1 cellular context compared by ENCODE assay signal in genomic region chr10:91159254-91159783, GRCh38.
A peak's percentile ranks its signal among the peaks of the same experiment; 100 is the strongest.
TF ChIP-seq lines count a peak whose summit lies in the region.

No MANE protein-coding gene starts in this region.

TF ChIP-seq in HEK293, 187 proteins besides CTCF, POLR2A, EP300 and RAD21 (continued from another document):
- TF ChIP-seq ZFP69B (tag by site-specific recombination; IDR thresholded peaks at IDR 0.05) (no peak), ZNF792 (tag by site-specific recombination; IDR thresholded peaks at IDR 0.05) (no peak), ZNF692 (tag by site-specific recombination; IDR thresholded peaks at IDR 0.05) (0 out of 2 replicates have a peak, but pooled peaks have one; percentile 9), FEZF1 (tag by site-specific recombination; IDR thresholded peaks at IDR 0.05) (peak; percentile 42), ZNF335 (tag by site-specific recombination; conservative IDR thresholded peaks at IDR 0.05) (0 out of 2 replicates have a peak, but pooled peaks have one; percentile 21), ZNF704 (tag by site-specific recombination; IDR thresholded peaks at IDR 0.05) (no peak), ZNF707 (tag by site-specific recombination; IDR thresholded peaks at IDR 0.05) (no peak), ZNF629 (tag by site-specific recombination; IDR thresholded peaks at IDR 0.05) (0 out of 2 replicates have a peak, but pooled peaks have one; percentile 46), GLIS1 (tag by site-specific recombination; IDR thresholded peaks at IDR 0.05) (peak; percentile 17; the same call in 1 of the 2 replicates), ZNF121 (tag by site-specific recombination; IDR thresholded peaks at IDR 0.05) (no peak), ZSCAN30 (tag by site-specific recombination; IDR thresholded peaks at IDR 0.05) (no peak), RBAK (tag by site-specific recombination; IDR thresholded peaks at IDR 0.05) (no peak), ZBTB21 (tag by site-specific recombination; IDR thresholded peaks at IDR 0.05) (0 out of 2 replicates have a peak, but pooled peaks have one; percentile 60), ZNF660 (tag by site-specific recombination; IDR thresholded peaks at IDR 0.05) (peak; percentile 59), ZNF626 (tag by site-specific recombination; IDR thresholded peaks at IDR 0.05) (no peak), ZNF366 (tag by site-specific recombination; conservative IDR thresholded peaks at IDR 0.05) (no peak), ZNF473 (tag by site-specific recombination; IDR thresholded peaks at IDR 0.05) (no peak), KLF17 (tag by site-specific recombination; IDR thresholded peaks at IDR 0.05) (no peak), ZNF148 (tag by site-specific recombination; IDR thresholded peaks at IDR 0.05; ENCODE audit: borderline replicate concordance) (no peak), ZSCAN18 (tag by site-specific recombination; IDR thresholded peaks at IDR 0.05) (no peak), ZNF843 (tag by site-specific recombination; IDR thresholded peaks at IDR 0.05) (no peak), ZIC2 (tag by site-specific recombination; IDR thresholded peaks at IDR 0.05) (peak; percentile 63), TRIM28 (IDR thresholded peaks at IDR 0.05; ENCODE audit: borderline replicate concordance, low read length) (no peak)
TF ChIP-seq in HEK293: peak in this region for 10.
